1 cellular context compared by ENCODE assay signal in the genomic region with DNA sequence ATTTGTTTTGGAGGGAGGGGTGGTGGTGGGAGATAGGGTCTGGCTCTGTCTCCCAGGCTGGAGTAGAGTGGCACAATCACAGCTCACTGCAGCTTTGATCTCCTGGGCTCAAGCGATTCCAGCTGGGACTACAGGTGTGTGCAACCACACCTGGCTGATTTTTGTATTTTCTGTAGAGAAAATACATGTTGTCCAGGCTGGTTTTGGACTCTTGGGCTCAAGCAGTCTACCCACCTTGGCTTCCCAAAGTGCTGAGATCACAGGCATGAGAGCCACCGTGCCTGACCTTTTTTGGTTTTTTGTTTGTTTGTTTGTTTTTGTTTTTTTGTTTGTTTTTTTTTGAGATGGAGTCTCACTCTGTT.
TF ChIP-seq lines count a peak whose summit lies in the region.

No MANE protein-coding gene starts in this region.

TF ChIP-seq in GM23338, 12 proteins besides CTCF, POLR2A, EP300 and RAD21 (continued from another document):
- TF ChIP-seq, protein P1, sequence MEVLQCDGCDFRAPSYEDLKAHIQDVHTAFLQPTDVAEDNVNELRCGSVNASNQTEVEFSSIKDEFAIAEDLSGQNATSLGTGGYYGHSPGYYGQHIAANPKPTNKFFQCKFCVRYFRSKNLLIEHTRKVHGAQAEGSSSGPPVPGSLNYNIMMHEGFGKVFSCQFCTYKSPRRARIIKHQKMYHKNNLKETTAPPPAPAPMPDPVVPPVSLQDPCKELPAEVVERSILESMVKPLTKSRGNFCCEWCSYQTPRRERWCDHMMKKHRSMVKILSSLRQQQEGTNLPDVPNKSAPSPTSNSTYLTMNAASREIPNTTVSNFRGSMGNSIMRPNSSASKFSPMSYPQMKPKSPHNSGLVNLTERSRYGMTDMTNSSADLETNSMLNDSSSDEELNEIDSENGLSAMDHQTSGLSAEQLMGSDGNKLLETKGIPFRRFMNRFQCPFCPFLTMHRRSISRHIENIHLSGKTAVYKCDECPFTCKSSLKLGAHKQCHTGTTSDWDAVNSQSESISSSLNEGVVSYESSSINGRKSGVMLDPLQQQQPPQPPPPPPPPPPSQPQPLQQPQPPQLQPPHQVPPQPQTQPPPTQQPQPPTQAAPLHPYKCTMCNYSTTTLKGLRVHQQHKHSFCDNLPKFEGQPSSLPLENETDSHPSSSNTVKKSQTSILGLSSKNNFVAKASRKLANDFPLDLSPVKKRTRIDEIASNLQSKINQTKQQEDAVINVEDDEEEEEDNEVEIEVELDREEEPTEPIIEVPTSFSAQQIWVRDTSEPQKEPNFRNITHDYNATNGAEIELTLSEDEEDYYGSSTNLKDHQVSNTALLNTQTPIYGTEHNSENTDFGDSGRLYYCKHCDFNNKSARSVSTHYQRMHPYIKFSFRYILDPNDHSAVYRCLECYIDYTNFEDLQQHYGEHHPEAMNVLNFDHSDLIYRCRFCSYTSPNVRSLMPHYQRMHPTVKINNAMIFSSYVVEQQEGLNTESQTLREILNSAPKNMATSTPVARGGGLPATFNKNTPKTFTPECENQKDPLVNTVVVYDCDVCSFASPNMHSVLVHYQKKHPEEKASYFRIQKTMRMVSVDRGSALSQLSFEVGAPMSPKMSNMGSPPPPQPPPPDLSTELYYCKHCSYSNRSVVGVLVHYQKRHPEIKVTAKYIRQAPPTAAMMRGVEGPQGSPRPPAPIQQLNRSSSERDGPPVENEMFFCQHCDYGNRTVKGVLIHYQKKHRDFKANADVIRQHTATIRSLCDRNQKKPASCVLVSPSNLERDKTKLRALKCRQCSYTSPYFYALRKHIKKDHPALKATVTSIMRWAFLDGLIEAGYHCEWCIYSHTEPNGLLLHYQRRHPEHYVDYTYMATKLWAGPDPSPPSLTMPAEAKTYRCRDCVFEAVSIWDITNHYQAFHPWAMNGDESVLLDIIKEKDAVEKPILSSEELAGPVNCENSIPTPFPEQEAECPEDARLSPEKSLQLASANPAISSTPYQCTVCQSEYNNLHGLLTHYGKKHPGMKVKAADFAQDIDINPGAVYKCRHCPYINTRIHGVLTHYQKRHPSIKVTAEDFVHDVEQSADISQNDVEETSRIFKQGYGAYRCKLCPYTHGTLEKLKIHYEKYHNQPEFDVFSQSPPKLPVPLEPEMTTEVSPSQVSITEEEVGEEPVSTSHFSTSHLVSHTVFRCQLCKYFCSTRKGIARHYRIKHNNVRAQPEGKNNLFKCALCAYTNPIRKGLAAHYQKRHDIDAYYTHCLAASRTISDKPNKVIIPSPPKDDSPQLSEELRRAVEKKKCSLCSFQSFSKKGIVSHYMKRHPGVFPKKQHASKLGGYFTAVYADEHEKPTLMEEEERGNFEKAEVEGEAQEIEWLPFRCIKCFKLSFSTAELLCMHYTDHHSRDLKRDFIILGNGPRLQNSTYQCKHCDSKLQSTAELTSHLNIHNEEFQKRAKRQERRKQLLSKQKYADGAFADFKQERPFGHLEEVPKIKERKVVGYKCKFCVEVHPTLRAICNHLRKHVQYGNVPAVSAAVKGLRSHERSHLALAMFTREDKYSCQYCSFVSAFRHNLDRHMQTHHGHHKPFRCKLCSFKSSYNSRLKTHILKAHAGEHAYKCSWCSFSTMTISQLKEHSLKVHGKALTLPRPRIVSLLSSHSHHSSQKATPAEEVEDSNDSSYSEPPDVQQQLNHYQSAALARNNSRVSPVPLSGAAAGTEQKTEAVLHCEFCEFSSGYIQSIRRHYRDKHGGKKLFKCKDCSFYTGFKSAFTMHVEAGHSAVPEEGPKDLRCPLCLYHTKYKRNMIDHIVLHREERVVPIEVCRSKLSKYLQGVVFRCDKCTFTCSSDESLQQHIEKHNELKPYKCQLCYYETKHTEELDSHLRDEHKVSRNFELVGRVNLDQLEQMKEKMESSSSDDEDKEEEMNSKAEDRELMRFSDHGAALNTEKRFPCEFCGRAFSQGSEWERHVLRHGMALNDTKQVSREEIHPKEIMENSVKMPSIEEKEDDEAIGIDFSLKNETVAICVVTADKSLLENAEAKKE (CRISPR knock-in tag; IDR thresholded peaks at IDR 0.05), result no peak
- TF ChIP-seq POLR2AphosphoS5 (IDR thresholded peaks at IDR 0.05; ENCODE audit: low read depth) (no peak), ZNF331 (CRISPR knock-in tag; IDR thresholded peaks at IDR 0.05; ENCODE audit: low read depth) (no peak), STAT1 (IDR thresholded peaks at IDR 0.05; ENCODE audit: unreplicated experiment) (no peak), EZH2phosphoT487 (IDR thresholded peaks at IDR 0.05; ENCODE audit: unreplicated experiment) (no peak), CREB1 (CRISPR knock-in tag; IDR thresholded peaks at IDR 0.05; ENCODE audit: low read depth) (no peak), NANOG (IDR thresholded peaks at IDR 0.05; ENCODE audit: borderline replicate concordance) (no peak), EZH2 (IDR thresholded peaks at IDR 0.05; ENCODE audit: low read depth, unreplicated experiment) (no peak), ZNF114 (CRISPR knock-in tag; IDR thresholded peaks at IDR 0.05) (no peak)
- TF ChIP-seq, protein P2, sequence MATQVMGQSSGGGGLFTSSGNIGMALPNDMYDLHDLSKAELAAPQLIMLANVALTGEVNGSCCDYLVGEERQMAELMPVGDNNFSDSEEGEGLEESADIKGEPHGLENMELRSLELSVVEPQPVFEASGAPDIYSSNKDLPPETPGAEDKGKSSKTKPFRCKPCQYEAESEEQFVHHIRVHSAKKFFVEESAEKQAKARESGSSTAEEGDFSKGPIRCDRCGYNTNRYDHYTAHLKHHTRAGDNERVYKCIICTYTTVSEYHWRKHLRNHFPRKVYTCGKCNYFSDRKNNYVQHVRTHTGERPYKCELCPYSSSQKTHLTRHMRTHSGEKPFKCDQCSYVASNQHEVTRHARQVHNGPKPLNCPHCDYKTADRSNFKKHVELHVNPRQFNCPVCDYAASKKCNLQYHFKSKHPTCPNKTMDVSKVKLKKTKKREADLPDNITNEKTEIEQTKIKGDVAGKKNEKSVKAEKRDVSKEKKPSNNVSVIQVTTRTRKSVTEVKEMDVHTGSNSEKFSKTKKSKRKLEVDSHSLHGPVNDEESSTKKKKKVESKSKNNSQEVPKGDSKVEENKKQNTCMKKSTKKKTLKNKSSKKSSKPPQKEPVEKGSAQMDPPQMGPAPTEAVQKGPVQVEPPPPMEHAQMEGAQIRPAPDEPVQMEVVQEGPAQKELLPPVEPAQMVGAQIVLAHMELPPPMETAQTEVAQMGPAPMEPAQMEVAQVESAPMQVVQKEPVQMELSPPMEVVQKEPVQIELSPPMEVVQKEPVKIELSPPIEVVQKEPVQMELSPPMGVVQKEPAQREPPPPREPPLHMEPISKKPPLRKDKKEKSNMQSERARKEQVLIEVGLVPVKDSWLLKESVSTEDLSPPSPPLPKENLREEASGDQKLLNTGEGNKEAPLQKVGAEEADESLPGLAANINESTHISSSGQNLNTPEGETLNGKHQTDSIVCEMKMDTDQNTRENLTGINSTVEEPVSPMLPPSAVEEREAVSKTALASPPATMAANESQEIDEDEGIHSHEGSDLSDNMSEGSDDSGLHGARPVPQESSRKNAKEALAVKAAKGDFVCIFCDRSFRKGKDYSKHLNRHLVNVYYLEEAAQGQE (IDR thresholded peaks at IDR 0.05; ENCODE audit: unreplicated experiment), result no peak
- TF ChIP-seq, protein P3, sequence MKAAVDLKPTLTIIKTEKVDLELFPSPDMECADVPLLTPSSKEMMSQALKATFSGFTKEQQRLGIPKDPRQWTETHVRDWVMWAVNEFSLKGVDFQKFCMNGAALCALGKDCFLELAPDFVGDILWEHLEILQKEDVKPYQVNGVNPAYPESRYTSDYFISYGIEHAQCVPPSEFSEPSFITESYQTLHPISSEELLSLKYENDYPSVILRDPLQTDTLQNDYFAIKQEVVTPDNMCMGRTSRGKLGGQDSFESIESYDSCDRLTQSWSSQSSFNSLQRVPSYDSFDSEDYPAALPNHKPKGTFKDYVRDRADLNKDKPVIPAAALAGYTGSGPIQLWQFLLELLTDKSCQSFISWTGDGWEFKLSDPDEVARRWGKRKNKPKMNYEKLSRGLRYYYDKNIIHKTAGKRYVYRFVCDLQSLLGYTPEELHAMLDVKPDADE (IDR thresholded peaks at IDR 0.05), result no peak
